In the genomic region with DNA sequence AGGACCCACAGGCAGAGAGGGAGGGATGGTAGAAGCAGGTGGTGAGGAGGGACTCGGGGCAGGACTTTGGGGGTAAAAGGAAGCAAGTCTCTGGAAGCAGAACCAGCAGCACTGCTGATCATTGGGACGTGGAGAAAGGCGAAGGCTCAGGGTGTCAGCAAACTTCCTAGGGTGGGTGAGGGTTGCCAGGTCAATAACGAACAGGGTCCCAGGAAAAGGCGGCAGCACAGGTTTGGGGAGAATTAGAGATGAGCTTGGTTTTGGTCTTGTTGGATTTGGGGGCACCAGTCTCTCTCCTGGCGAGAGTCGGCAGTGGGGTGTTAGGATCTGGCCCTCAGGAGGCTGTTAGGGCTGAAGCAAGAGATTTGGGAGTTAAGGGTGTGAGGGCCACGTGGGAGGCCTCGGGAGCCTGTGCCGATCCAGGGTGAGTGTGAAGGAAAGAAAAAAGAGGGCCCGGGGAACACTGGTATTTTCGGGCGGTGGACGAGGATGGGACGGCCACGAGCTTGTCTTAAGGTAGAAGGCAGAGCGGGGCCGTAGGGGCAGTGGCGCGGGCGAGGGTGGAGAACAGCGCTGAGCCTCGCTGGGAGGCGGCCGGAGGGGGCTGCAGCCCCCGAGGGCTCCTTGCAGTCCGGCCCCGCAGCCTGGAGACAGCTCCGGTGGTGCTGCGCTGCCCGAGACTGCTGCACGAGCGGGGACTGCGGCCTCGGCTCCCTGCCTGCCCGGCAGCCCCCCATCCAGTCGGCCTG, we compare ENCODE assay signal across 8 cellular contexts. TPM values are rescaled to one million over a fixed set of nuclear protein-coding genes. Genes with fewer than 3 reads are reported as not detected.
DNase-seq lines count a peak whose midpoint lies in the region; ATAC-seq and TF ChIP-seq lines count a peak whose summit lies in the region.

No MANE protein-coding gene starts in this region.

- peaks cover 0 to 52% of the 10 kb centered on the region in 2 donors for H3K27me3 ChIP-seq in tibial artery

- H3K27ac ChIP-seq in tibial artery: no peak overlapping the region

- no peak for TF ChIP-seq CTCF in astrocyte of the cerebellum (IDR thresholded peaks at IDR 0.05; ENCODE audit: low read depth, low read length, missing control alignments)
- no peak for TF ChIP-seq CTCF in lower leg skin (IDR thresholded peaks at IDR 0.05)
- TF ChIP-seq CTCF in tibial artery (IDR thresholded peaks at IDR 0.05): no peak

- no peak for ATAC-seq in GM21825 (IDR thresholded peaks at IDR 0.05; ENCODE audit: unreplicated experiment)

- TF ChIP-seq POLR2A in lower leg skin (IDR thresholded peaks at IDR 0.05): no peak

- no peaks in the 10 kb centered on the region for H3K9me3 ChIP-seq in tibial artery

- H3K4me3 ChIP-seq in astrocyte of the cerebellum (ENCODE audit: low read depth, low read length): peak overlapping the region; percentile 67
- H3K4me3 ChIP-seq in lower leg skin (ENCODE audit: low read depth, poor library complexity, severe bottlenecking): peak overlapping the region; percentile 45
- H3K4me3 ChIP-seq in tibial artery: peak overlapping the region; percentile 47 to 65

- intact Hi-C loops in lower leg skin (cut with DNase I; ENCODE audit: low total_unique reads): no loop called here
- intact Hi-C loops in tibial artery (cut with DNase I; ENCODE audit: low total_unique reads): no loop called here

- 20 to 26% methylated on average over 28 to 37 of the region's 37 CpGs for WGBS in lower leg skin, 2 donors

- in situ Hi-C loops in astrocyte of the cerebellum (cut with HindIII; ENCODE audit: low sequenced_read_pairs): loop anchor here (5.0 to 10.0 kb wide), 2 partner anchors 52 to 91 kb away; no protein-coding TSS in a partner anchor

- H3K36me3 ChIP-seq in tibial artery: no peaks in the 10 kb centered on the region

- peak; percentile 36 for DNase-seq in activated effector memory CD4-positive, alpha-beta T cell treated with anti-CD3 and anti-CD28 coated beads, Interleukin-2, amount 50 U/mL, for 16 hours
- no peak for DNase-seq in activated effector memory CD4-positive, alpha-beta T cell treated with Interleukin-2 at 50 U/mL for 16 hours
- DNase-seq in astrocyte of the cerebellum (ENCODE audit: low read depth): no peak
- no peak for DNase-seq in lower leg skin (ENCODE audit: low spot score in 2 of 2)
- no peak for DNase-seq in tibial artery
- no peak for DNase-seq in NCI-H1105 (lab: John Stamatoyannopoulos, UW)
- DNase-seq in NAMALWA (ENCODE audit: low spot score): no peak

- H3K4me1 ChIP-seq in tibial artery: peaks cover 0 to 27% (median 21%) of the 10 kb centered on the region in 4 donors

RNA-seq across cellular contexts. Expression of a gene that starts 0.8 kb away (rescaled TPM):
- 10 to 100 TPM; 21.2 to 37.0 (median 29.8) TPM for total RNA-seq in lower leg skin

RNA-seq across cellular contexts. Expression of a gene that starts 55.4 kb away (rescaled TPM):
- 10 to 100 TPM; 11.1 to 16.5 (median 13.1) TPM for total RNA-seq in lower leg skin

RNA-seq across cellular contexts. Expression of a gene that starts 55.5 kb away (rescaled TPM):
- 10 to 100 TPM; 56.9 to 81.2 (median 63.3) TPM for total RNA-seq in lower leg skin
